Comparison of ENCODE assay signal across 1 cellular context in the genomic region with DNA sequence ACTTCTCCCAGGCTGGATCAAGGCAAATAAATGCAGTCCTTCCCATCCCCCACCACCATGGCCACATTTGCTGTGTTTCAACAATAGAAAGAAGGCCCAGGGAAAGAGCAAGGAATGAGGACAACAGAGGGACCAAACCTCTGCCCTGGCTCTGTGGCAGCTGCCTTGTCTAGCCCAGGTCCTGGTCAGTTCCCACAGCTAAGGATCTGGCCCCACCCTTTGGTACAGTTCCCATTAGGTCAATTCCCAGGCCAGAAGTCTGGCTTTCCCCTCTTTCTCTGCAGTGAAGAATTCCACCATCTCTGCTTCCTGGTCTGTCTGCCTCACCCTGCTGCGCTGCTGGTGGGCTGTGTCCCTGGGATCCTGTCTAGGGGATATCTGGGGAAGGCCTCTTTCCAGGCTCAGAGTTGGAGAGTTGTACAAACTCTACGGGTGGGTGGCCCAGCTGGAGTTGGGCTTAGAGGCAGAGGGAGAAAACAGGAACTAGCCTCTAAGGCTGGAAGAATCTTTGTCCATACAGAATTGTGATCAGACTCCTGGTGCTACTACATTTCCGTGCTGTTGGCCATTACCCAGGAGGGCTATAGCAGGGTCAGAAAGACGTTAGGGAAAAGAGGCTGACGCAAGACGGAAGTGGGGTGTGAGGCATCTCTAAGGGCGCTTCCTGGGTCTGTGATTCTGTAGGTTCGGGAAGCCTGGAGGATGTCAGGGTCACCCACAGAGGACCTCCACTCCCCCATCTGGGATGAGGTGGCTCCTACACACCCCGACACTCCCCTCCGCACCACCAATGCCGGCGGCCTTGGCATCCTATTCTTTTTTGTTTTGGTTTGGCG.
TF ChIP-seq lines count a peak whose summit lies in the region.

No MANE protein-coding gene starts in this region.

TF ChIP-seq in endothelial cell of umbilical vein, 7 proteins besides CTCF, POLR2A, EP300 and RAD21:
- TF ChIP-seq GATA2 (IDR thresholded peaks at IDR 0.05; ENCODE audit: insufficient read depth, insufficient read length, low read depth, low read length): peak; percentile 47
- TF ChIP-seq JUN (IDR thresholded peaks at IDR 0.05; ENCODE audit: borderline replicate concordance, insufficient read depth, insufficient read length, low read depth): peak; percentile 57
- TF ChIP-seq EZH2 (IDR thresholded peaks at IDR 0.05; ENCODE audit: borderline replicate concordance, low read depth, low read length, severe bottlenecking): no peak
- peak; percentile 83 for TF ChIP-seq POLR2AphosphoS5 (IDR thresholded peaks at IDR 0.05; ENCODE audit: insufficient read depth, low read depth, low read length)
- peak; percentile 84 for TF ChIP-seq FOS (IDR thresholded peaks at IDR 0.05; ENCODE audit: borderline replicate concordance, insufficient read depth, low read length)
